Comparison of ENCODE assay signal across 19 cellular contexts in the genomic region with DNA sequence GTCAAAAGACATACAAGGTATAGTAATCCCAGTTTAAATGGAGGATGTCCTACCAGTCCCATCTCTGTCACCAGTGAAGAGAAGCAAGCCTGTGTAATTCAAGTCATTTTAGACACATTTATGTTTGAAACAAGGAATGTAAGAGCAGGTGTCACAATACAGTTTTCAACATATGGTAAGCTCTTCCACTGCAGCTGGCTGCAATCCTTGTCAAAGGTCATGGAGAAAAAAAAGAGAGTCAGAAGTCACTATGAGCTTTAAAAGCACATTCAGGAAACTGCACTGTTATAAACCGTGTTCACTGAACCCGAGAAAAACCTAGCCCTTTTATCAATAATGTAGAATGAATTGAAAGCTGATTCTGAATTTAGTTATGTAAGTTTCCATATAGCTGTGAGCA.
DNase-seq lines count a peak whose midpoint lies in the region; ATAC-seq and TF ChIP-seq lines count a peak whose summit lies in the region.
"Had no signal": no experiment of that assay in that cellular context is flagged by ENCODE, and none has a peak within 500 bp of the region (broad histone marks: within the 10 kb centered on the region; RNA-seq: fewer than 3 reads in every experiment).

No MANE protein-coding gene starts in this region.

- no peaks in the 10 kb centered on the region for H3K4me1 Mint-ChIP-seq in activated CD4-positive, alpha-beta memory T cell treated with anti-CD3 and anti-CD28 coated beads for 36 hours (ENCODE audit: low read depth)
- H3K4me1 Mint-ChIP-seq: CD8-positive, alpha-beta memory T cell had no signal

- H2AK9ac ChIP-seq in IMR-90 (replicated peaks; ENCODE audit: low read depth, low read length, poor library complexity) = no peak overlapping the region

- H3K27me3 ChIP-seq in IMR-90 (ENCODE audit: control insufficient read depth, insufficient read depth, low read length) (no peaks in the 10 kb centered on the region), mesenchymal stem cell (ENCODE audit: control insufficient read depth in 1 of 2, insufficient read depth in 1 of 2, low read length in 2 of 2) (no peaks in the 10 kb centered on the region)
- H3K27me3 ChIP-seq: SJSA1 had no signal

- H3K27me3 Mint-ChIP-seq in activated CD4-positive, alpha-beta memory T cell treated with anti-CD3 and anti-CD28 coated beads for 36 hours = no peaks in the 10 kb centered on the region
- H3K27me3 Mint-ChIP-seq: CD8-positive, alpha-beta memory T cell had no signal

- no peak overlapping the region for H3K4me3 ChIP-seq in IMR-90 (ENCODE audit: insufficient read depth, low read depth, low read length)
- no peak overlapping the region for H3K4me3 ChIP-seq in mesenchymal stem cell (ENCODE audit: insufficient read depth in 1 of 2, low read depth in 1 of 2, low read length in 2 of 2)
- H3K4me3 ChIP-seq: SJSA1 had no signal

- BruUV-seq in IMR-90 (replicated peaks; lab: Mats Ljungman, UMichigan) = no TSS peak

- H3K79me1 ChIP-seq in IMR-90 (ENCODE audit: low read depth in 1 of 2, low read length in 2 of 2) (no peaks in the 10 kb centered on the region), mesenchymal stem cell (replicated peaks; ENCODE audit: low read length, poor library complexity, severe bottlenecking) (no peaks in the 10 kb centered on the region)

- no peaks in the 10 kb centered on the region for H3K9me3 ChIP-seq in IMR-90 (ENCODE audit: control insufficient read depth, insufficient read depth, low read length)
- peaks cover 4% of the 10 kb centered on the region for H3K9me3 ChIP-seq in mesenchymal stem cell (ENCODE audit: control insufficient read depth, low read length)
- H3K9me3 ChIP-seq: SJSA1 had no signal

- H2AK5ac ChIP-seq in IMR-90 (ENCODE audit: low read depth, low read length) (no peak overlapping the region), mesenchymal stem cell (ENCODE audit: low read length, severe bottlenecking) (no peak overlapping the region)

- POLR2A ChIA-PET in IMR-90 (lab: Charles Lee; ENCODE audit: unreplicated experiment) = no interaction called here
- POLR2A ChIA-PET in activated CD4-positive, alpha-beta memory T cell treated with anti-CD3 and anti-CD28 coated beads for 36 hours (lab: Charles Lee) = no interaction called here

- 0 out of 2 replicates have a peak, but pooled peaks cover 3% of the 10 kb centered on the region for H3K9me1 ChIP-seq in IMR-90 (ENCODE audit: insufficient read depth, low read length)

- H3K56ac ChIP-seq in IMR-90 (ENCODE audit: extremely low read depth, insufficient read depth, low read length) = no peak overlapping the region

- H3K4ac ChIP-seq in IMR-90 (ENCODE audit: low read depth, low read length) = no peak overlapping the region
- no peak overlapping the region for H3K4ac ChIP-seq in mesenchymal stem cell (ENCODE audit: low read depth in 1 of 2, low read length in 2 of 2)

- in situ Hi-C loops in IMR-90 (cut with MboI; ENCODE audit: low sequenced_read_pairs) = no loop called here

- no peak overlapping the region for H3K27ac Mint-ChIP-seq in activated CD4-positive, alpha-beta memory T cell treated with anti-CD3 and anti-CD28 coated beads for 36 hours
- H3K27ac Mint-ChIP-seq: CD8-positive, alpha-beta memory T cell; HFFc6 had no signal

- no peak overlapping the region for H3K14ac ChIP-seq in IMR-90 (replicated peaks; ENCODE audit: low read depth, low read length)
- no peak overlapping the region for H3K14ac ChIP-seq in mesenchymal stem cell (ENCODE audit: low read length in 2 of 2)

- no peaks in the 10 kb centered on the region for H4K20me1 ChIP-seq in IMR-90 (ENCODE audit: insufficient read depth, low read length)

- CTCF ChIA-PET in IMR-90 (lab: Yijun Ruan, JAX) = no interaction called here
- CTCF ChIA-PET in activated CD4-positive, alpha-beta memory T cell treated with anti-CD3 and anti-CD28 coated beads for 36 hours (lab: Charles Lee) = no interaction called here

- intact Hi-C loops in IMR-90 (cut with micrococcal nuclease) = no loop called here
- intact Hi-C loops in activated CD4-positive, alpha-beta memory T cell treated with anti-CD3 and anti-CD28 coated beads for 36 hours (cut with micrococcal nuclease) = no loop called here

- H3K23ac ChIP-seq in IMR-90 (ENCODE audit: low read depth, low read length) (no peak overlapping the region), mesenchymal stem cell (ENCODE audit: low read length in 2 of 2) (no peak overlapping the region)

- H3K18ac ChIP-seq in IMR-90 (ENCODE audit: low read depth, low read length) = no peak overlapping the region
- H3K18ac ChIP-seq in mesenchymal stem cell (ENCODE audit: low read depth in 1 of 2, low read length in 2 of 2) = no peak overlapping the region

- TF ChIP-seq RAD21 in IMR-90 (IDR thresholded peaks at IDR 0.05; ENCODE audit: low read length) = no peak

- H2BK12ac ChIP-seq in mesenchymal stem cell (ENCODE audit: low read length in 2 of 2) = no peak overlapping the region

- TF ChIP-seq CTCF in IMR-90 (conservative IDR thresholded peaks at IDR 0.05; ENCODE audit: low read depth, low read length) = no peak

- H3K9me3 Mint-ChIP-seq in activated CD4-positive, alpha-beta memory T cell treated with anti-CD3 and anti-CD28 coated beads for 36 hours = no peaks in the 10 kb centered on the region
- H3K9me3 Mint-ChIP-seq: HFFc6 had no signal

- peak; percentile 22 for DNase-seq in IMR-90
- peak; percentile 39 to 82 for DNase-seq in NCI-H524 (lab: John Stamatoyannopoulos, UW)
- DNase-seq in fibroblast of gingiva (ENCODE audit: low read depth) = peak; percentile 49
- DNase-seq in mesenchymal stem cell = peak; percentile 28
- no peak for DNase-seq in activated CD4-positive, alpha-beta memory T cell treated with anti-CD3 and anti-CD28 coated beads for 36 hours
- no peak for DNase-seq in AG20443 (ENCODE audit: low spot score)
- DNase-seq in dermis blood vessel endothelial cell = no peak
- no peak for DNase-seq in NK-92 (lab: John Stamatoyannopoulos, UW; ENCODE audit: unreplicated experiment)
- DNase-seq: C1 segment of cervical spinal cord; CD8-positive, alpha-beta memory T cell; DND-41; H7; HFFc6; NCI-H1417 treated with DMSO at 0.1 percent for 48 hours; NCI-H2029 treated with DMSO at 0.1 percent for 48 hours; NCI-H446 treated with DMSO at 0.1 percent for 48 hours; NCI-H774 had no signal

- no peaks in the 10 kb centered on the region for H3K36me3 ChIP-seq in IMR-90 (ENCODE audit: control insufficient read depth, insufficient read depth, low read length)
- no peaks in the 10 kb centered on the region for H3K36me3 ChIP-seq in mesenchymal stem cell (ENCODE audit: control insufficient read depth in 1 of 2, insufficient read depth in 2 of 2, low read depth in 1 of 2, low read length in 2 of 2)
- H3K36me3 ChIP-seq: SJSA1 had no signal

- H3K4me2 ChIP-seq in IMR-90 (ENCODE audit: low read depth, low read length) (no peak overlapping the region), mesenchymal stem cell (ENCODE audit: low read length, poor library complexity, severe bottlenecking) (no peak overlapping the region)
- H3K4me2 ChIP-seq: KMS-11 had no signal

- no peak overlapping the region for H2BK15ac ChIP-seq in IMR-90 (ENCODE audit: low read depth, low read length)
- no peak overlapping the region for H2BK15ac ChIP-seq in mesenchymal stem cell (ENCODE audit: low read depth, poor library complexity, severe bottlenecking)

- H3K4me1 ChIP-seq in IMR-90 (ENCODE audit: control insufficient read depth, insufficient read depth, low read length) (peaks cover 4% of the 10 kb centered on the region), mesenchymal stem cell (ENCODE audit: control insufficient read depth, insufficient read depth, low read depth, low read length) (no peaks in the 10 kb centered on the region)
- H3K4me1 ChIP-seq: SJSA1 had no signal

- H2BK120ac ChIP-seq in IMR-90 (ENCODE audit: low read depth, low read length) = no peak overlapping the region
- H2BK120ac ChIP-seq in mesenchymal stem cell (ENCODE audit: low read depth, low read length) = no peak overlapping the region

- H3K9ac ChIP-seq in IMR-90 (ENCODE audit: low read depth, low read length) (no peak overlapping the region), mesenchymal stem cell (ENCODE audit: low read length) (no peak overlapping the region)
- H3K9ac ChIP-seq: KMS-11 had no signal

- no peak overlapping the region for H4K5ac ChIP-seq in IMR-90 (ENCODE audit: low read depth, low read length)

- no CpG with 5 or more reads among the region's 2 CpGs for WGBS in IMR-90 (ENCODE audit: extremely low coverage in 2 of 2, insufficient read length in 1 of 2), 2 experiments
- no CpG with 5 or more reads among the region's 2 CpGs for WGBS in mesenchymal stem cell

- dilution Hi-C loops in IMR-90 (cut with HindIII; ENCODE audit: low sequenced_read_pairs, unreplicated experiment) = no loop called here

- no peak overlapping the region for H3K4me3 Mint-ChIP-seq in activated CD4-positive, alpha-beta memory T cell treated with anti-CD3 and anti-CD28 coated beads for 36 hours
- H3K4me3 Mint-ChIP-seq: CD8-positive, alpha-beta memory T cell; HFFc6 had no signal

- no peak overlapping the region for H3K27ac ChIP-seq in IMR-90 (ENCODE audit: insufficient read depth, low read length)
- H3K27ac ChIP-seq in mesenchymal stem cell (ENCODE audit: low read length, poor library complexity, severe bottlenecking) = no peak overlapping the region
- H3K27ac ChIP-seq: KMS-11, SJSA1 had no signal

- TF ChIP-seq POLR2A in IMR-90 (IDR thresholded peaks at IDR 0.05; ENCODE audit: low read depth, low read length) = no peak

- H2BK20ac ChIP-seq in IMR-90 (ENCODE audit: low read depth, low read length) = no peak overlapping the region

- H3K36me3 Mint-ChIP-seq in activated CD4-positive, alpha-beta memory T cell treated with anti-CD3 and anti-CD28 coated beads for 36 hours = no peaks in the 10 kb centered on the region
- H3K36me3 Mint-ChIP-seq: CD8-positive, alpha-beta memory T cell had no signal

- H2BK5ac ChIP-seq in IMR-90 (ENCODE audit: low read depth, low read length, poor library complexity, severe bottlenecking) (no peak overlapping the region), mesenchymal stem cell (ENCODE audit: low read depth, low read length, poor library complexity, severe bottlenecking) (no peak overlapping the region)

- no peak overlapping the region for H4K8ac ChIP-seq in IMR-90 (ENCODE audit: low read depth in 2 of 2, low read length in 2 of 2)
- H4K8ac ChIP-seq in mesenchymal stem cell (ENCODE audit: low read length) = no peak overlapping the region

- H2AFZ ChIP-seq in IMR-90 (replicated peaks; ENCODE audit: low read length, poor library complexity) (no peak overlapping the region), mesenchymal stem cell (ENCODE audit: low read depth, low read length) (no peak overlapping the region)

- H4K91ac ChIP-seq in IMR-90 (ENCODE audit: insufficient read depth, low read depth, low read length) (no peak overlapping the region), mesenchymal stem cell (ENCODE audit: low read length) (no peak overlapping the region)

- ATAC-seq in IMR-90 (ENCODE audit: low read depth) = no peak; the same call in 1 of the 2 replicates

Comparison
In these comparisons a context has a peak if more than half of its experiments do, and no peak if none do; other contexts are left out.
1. DNase-seq: peak in IMR-90 (single experiment), NCI-H524 (2 of 2), fibroblast of gingiva (single experiment) and mesenchymal stem cell (single experiment); none in activated CD4-positive, alpha-beta memory T cell treated with anti-CD3 and anti-CD28 coated beads for 36 hours (single experiment), AG20443 (single experiment), dermis blood vessel endothelial cell (single experiment) and NK-92 (single experiment).